In genomic region chr9:124834586-124834985, GRCh38 we compare ENCODE assay signal across 10 cellular contexts. TPM values are rescaled to one million over a fixed set of nuclear protein-coding genes. Genes with fewer than 3 reads are reported as not detected.
DNase-seq lines count a peak whose midpoint lies in the region; ATAC-seq and TF ChIP-seq lines count a peak whose summit lies in the region.
"Had no signal": no experiment of that assay in that cellular context is flagged by ENCODE, and none has a peak within 500 bp of the region (broad histone marks: within the 10 kb centered on the region; RNA-seq: fewer than 3 reads in every experiment).

No MANE protein-coding gene starts in this region.

- peaks cover 34% of the 10 kb centered on the region for H3K4me1 Mint-ChIP-seq in chondrocyte (ENCODE audit: low read depth)

- no peak for ATAC-seq in HG02970 (IDR thresholded peaks at IDR 0.05; ENCODE audit: low FRiP score, unreplicated experiment)
- no peak for ATAC-seq in left lobe of liver

- H3K36me3 ChIP-seq in BLaER1 = no peaks in the 10 kb centered on the region
- H3K36me3 ChIP-seq: neural progenitor cell had no signal

- H3K4me3 Mint-ChIP-seq in chondrocyte (ENCODE audit: unreplicated experiment) = no peak overlapping the region
- H3K4me3 Mint-ChIP-seq: neural progenitor cell had no signal

- peak overlapping the region; percentile 93 for H3K27ac Mint-ChIP-seq in chondrocyte (ENCODE audit: unreplicated experiment)
- H3K27ac Mint-ChIP-seq: neural progenitor cell had no signal

- H3K4me2 ChIP-seq in BLaER1 = peak overlapping the region; percentile 87
- H3K4me2 ChIP-seq: neural progenitor cell had no signal

- no peak overlapping the region for H3K4me3 ChIP-seq in BLaER1
- H3K4me3 ChIP-seq: neural progenitor cell had no signal

- H3K9me3 Mint-ChIP-seq in chondrocyte (ENCODE audit: low read depth) = no peaks in the 10 kb centered on the region
- H3K9me3 Mint-ChIP-seq: neural progenitor cell had no signal

- no peaks in the 10 kb centered on the region for H3K9me3 ChIP-seq in BLaER1

- H3K27ac ChIP-seq in BLaER1 = no peak overlapping the region
- H3K27ac ChIP-seq: neural progenitor cell had no signal

- H3K36me3 Mint-ChIP-seq in chondrocyte (ENCODE audit: low read depth) = no peaks in the 10 kb centered on the region
- H3K36me3 Mint-ChIP-seq: neural progenitor cell had no signal

- no peaks in the 10 kb centered on the region for H3K27me3 Mint-ChIP-seq in chondrocyte (ENCODE audit: low read depth)

- no peak for TF ChIP-seq CTCF in chondrocyte (IDR thresholded peaks at IDR 0.05)

- H3K9ac ChIP-seq in BLaER1 = peak overlapping the region; percentile 55; the same call in 1 of the 2 replicates
- H3K9ac ChIP-seq: neural progenitor cell had no signal

- DNase-seq in M059J (ENCODE audit: low read depth) (peak; percentile 83), chondrocyte (ENCODE audit: low spot score) (no peak), myocyte (ENCODE audit: low read depth) (peak; percentile 82), cortex of kidney (lab: John Stamatoyannopoulos, UW) (no peak), NCI-H1048 (lab: John Stamatoyannopoulos, UW) (no peak), left lobe of liver (ENCODE audit: low spot score) (no peak)
- DNase-seq: activated naive CD4-positive, alpha-beta T cell had no signal

- peaks cover 53% of the 10 kb centered on the region for H3K4me1 ChIP-seq in BLaER1

- no peaks in the 10 kb centered on the region for H3K27me3 ChIP-seq in BLaER1
- H3K27me3 ChIP-seq: neural progenitor cell had no signal

- H4K20me1 ChIP-seq in BLaER1 = no peaks in the 10 kb centered on the region

RNA-seq across cellular contexts. Expression of gene WDR38, which starts 18.7 kb away (rescaled TPM):
- not detected in 2 replicates for total RNA-seq in M059J (2014; rRNA removed; shearing (Covaris generic))
- not detected in 3 replicates for total RNA-seq in chondrocyte
- 0.16 TPM in 1 of 2 replicates, not detected in the other for total RNA-seq in myocyte
- not detected for polyA plus RNA-seq in myocyte (2012)
- not detected for total RNA-seq in left lobe of liver

RNA-seq across cellular contexts. Expression of gene RPL35, which starts 27.2 kb away (rescaled TPM):
- 2,121 and 2,222 TPM in 2 replicates for total RNA-seq in M059J (2014; rRNA removed; shearing (Covaris generic))
- total RNA-seq in chondrocyte = 706 to 837 TPM (median 731 TPM) in 3 replicates
- total RNA-seq in myocyte = 1,729 and 2,407 TPM in 2 replicates
- 1,685 TPM for polyA plus RNA-seq in myocyte (2012)
- 386 TPM for total RNA-seq in left lobe of liver

RNA-seq across cellular contexts. Expression of gene ARPC5L, which starts 27.3 kb away (rescaled TPM):
- total RNA-seq in M059J (2014; rRNA removed; shearing (Covaris generic)) = 43.9 and 54.1 TPM in 2 replicates
- total RNA-seq in chondrocyte (30.1 to 36.0 TPM (median 35.1 TPM) in 3 replicates), myocyte (31.7 and 32.2 TPM in 2 replicates), left lobe of liver (16.4 TPM)
- polyA plus RNA-seq in myocyte (2012) = 60.3 TPM

RNA-seq across cellular contexts. Expression of gene OLFML2A, which starts 57.7 kb away (rescaled TPM):
- total RNA-seq in M059J (2014; rRNA removed; shearing (Covaris generic)) = 2.4 and 9.3 TPM in 2 replicates
- total RNA-seq in chondrocyte (112 to 475 TPM (median 469 TPM) in 3 replicates), myocyte (253 and 530 TPM in 2 replicates), left lobe of liver (0.35 TPM)
- 57.0 TPM for polyA plus RNA-seq in myocyte (2012)

Comparison
In these comparisons a context has a peak if more than half of its experiments do, and no peak if none do; other contexts are left out.
1. DNase-seq: peak in M059J (single experiment) and myocyte (single experiment); none in chondrocyte (single experiment), cortex of kidney (single experiment), NCI-H1048 (single experiment) and left lobe of liver (single experiment).